In the genomic region with DNA sequence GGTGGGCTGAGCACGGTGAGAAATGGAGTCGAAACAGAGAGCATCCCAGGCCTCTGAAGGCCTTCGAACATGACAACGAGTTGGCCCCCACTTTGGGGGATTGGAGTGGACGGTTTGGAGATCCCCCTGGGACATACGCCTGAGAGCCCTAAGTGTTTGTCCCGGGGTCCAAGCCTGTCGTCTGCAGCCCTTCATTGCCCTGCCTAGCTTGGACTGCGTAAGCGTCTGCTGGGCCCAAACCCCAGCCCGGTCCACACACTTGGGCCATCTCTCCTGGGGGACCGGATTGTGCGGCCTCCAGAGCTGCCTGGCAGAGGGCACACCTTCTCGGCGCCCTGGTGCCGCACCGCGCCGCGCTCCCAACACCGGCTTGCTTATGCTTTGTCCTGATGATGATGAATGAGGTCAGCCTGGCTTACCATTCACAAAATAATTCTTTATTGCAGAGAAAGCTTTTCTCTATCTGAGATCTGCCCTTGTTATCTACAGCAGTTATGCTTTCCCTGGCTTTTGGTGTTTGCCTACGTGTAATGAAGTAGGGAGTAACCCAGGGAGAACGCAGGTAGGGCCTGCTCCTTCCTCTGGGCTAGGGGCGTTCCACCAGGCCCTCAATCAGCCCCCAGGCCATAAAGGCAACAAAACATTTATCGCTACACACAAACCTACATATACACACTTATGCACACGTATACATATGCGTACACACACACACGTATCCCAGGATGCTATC, we compare ENCODE assay signal across 10 cellular contexts.
DNase-seq lines count a peak whose midpoint lies in the region; ATAC-seq, FAIRE-seq and TF ChIP-seq lines count a peak whose summit lies in the region.
"Had no signal": no experiment of that assay in that cellular context is flagged by ENCODE, and none has a peak within 500 bp of the region (broad histone marks: within the 10 kb centered on the region; RNA-seq: fewer than 3 reads in every experiment).

No MANE protein-coding gene starts in this region.

- WGBS in K562 (ENCODE audit: insufficient coverage, low coverage, missing lambda C conversion rate) = 60% methylated on average over 21 of the region's 28 CpGs
- WGBS in thymus = 96% methylated on average over 28 of the region's 28 CpGs

- no peaks in the 10 kb centered on the region for H3K9me1 ChIP-seq in K562 (ENCODE audit: control insufficient read depth, insufficient read depth, low read length)

- TF ChIP-seq RAD21 in K562 (CRISPR knock-in tag; conservative IDR thresholded peaks at IDR 0.05 in 1 of 2, IDR thresholded peaks at IDR 0.05 in 1 of 2) = no peak

- ATAC-seq in K562 = no peak
- no peak for ATAC-seq in GM19463 (IDR thresholded peaks at IDR 0.05; ENCODE audit: unreplicated experiment)

- FAIRE-seq in K562 (lab: Jason Lieb, UNC) = no peak
- no peak for FAIRE-seq in kidney (lab: Jason Lieb, UNC)
- FAIRE-seq: A204.1 had no signal

- peaks cover 0 to 13% of the 10 kb centered on the region in 2 experiments; a peak in 3 of 5 replicates for H3K4me1 ChIP-seq in K562 (replicated peaks in 1 of 2; ENCODE audit: control insufficient read depth in 2 of 2, insufficient read depth in 2 of 2, low read length in 2 of 2)
- peaks cover 20 to 23% of the 10 kb centered on the region in 2 donors for H3K4me1 ChIP-seq in kidney (ENCODE audit: control insufficient read depth in 1 of 2, insufficient read depth in 1 of 2, low read depth in 1 of 2, low read length in 2 of 2)
- peaks cover 6% of the 10 kb centered on the region for H3K4me1 ChIP-seq in thymus (ENCODE audit: control insufficient read depth, insufficient read depth, low read length)

- POLR2A ChIA-PET in K562 (lab: Yijun Ruan, JAX) (interaction anchor here (0.6 kb wide), 1 partner anchor 43 kb away, joined by 3 read pairs; no protein-coding TSS in a partner anchor), GM10248 (lab: Yijun Ruan, JAX) (no interaction called here)

- H3K27me3 ChIP-seq in K562 (ENCODE audit: control insufficient read depth in 2 of 2, insufficient read depth in 2 of 2, low read length in 2 of 2) (peaks cover 0 to 10% of the 10 kb centered on the region in 2 experiments; a peak in 3 of 5 replicates), thymus (ENCODE audit: control insufficient read depth, insufficient read depth) (peaks cover 5% of the 10 kb centered on the region)

- no peak for TF ChIP-seq POLR2A in K562 (conservative IDR thresholded peaks at IDR 0.05)

- H3K79me2 ChIP-seq in K562 (ENCODE audit: control insufficient read depth, insufficient read depth, low read length) = no peaks in the 10 kb centered on the region

- H3K9me3 ChIP-seq in K562 (replicated peaks; ENCODE audit: control insufficient read depth, insufficient read depth, low read depth, low read length) (no peaks in the 10 kb centered on the region), kidney (ENCODE audit: control insufficient read depth in 1 of 2, low read length in 2 of 2) (no peaks in the 10 kb centered on the region), thymus (ENCODE audit: control insufficient read depth) (no peaks in the 10 kb centered on the region)

- H3K36me3 ChIP-seq in K562 (ENCODE audit: control insufficient read depth, insufficient read depth, low read length) = no peaks in the 10 kb centered on the region
- H3K36me3 ChIP-seq in kidney (ENCODE audit: control insufficient read depth in 1 of 2, insufficient read depth in 2 of 2, low read length in 2 of 2) = no peaks in the 10 kb centered on the region
- peaks cover 11% of the 10 kb centered on the region for H3K36me3 ChIP-seq in thymus (ENCODE audit: control insufficient read depth, insufficient read depth)

- H4K20me1 ChIP-seq in K562 (replicated peaks; ENCODE audit: control insufficient read depth, insufficient read depth, low read length) = no peaks in the 10 kb centered on the region

- H2AFZ ChIP-seq in K562 (ENCODE audit: low read depth, low read length) = peak overlapping the region; percentile 47; the same call in 1 of the 2 replicates

- no peak overlapping the region for H3K27ac ChIP-seq in K562 (ENCODE audit: extremely low read depth, low read depth, low read length)
- H3K27ac ChIP-seq in kidney (ENCODE audit: low read depth in 2 of 2, low read length in 2 of 2) = peak overlapping the region; percentile 80 to 82
- peak overlapping the region; percentile 31 for H3K27ac ChIP-seq in thymus (ENCODE audit: low read depth)

- no peak for TF ChIP-seq EP300 in K562 (IDR thresholded peaks at IDR 0.05; ENCODE audit: low read length)

- intact Hi-C loops in K562 (cut with micrococcal nuclease) (no loop called here), kidney (cut with DNase I) (no loop called here)

- DNase-seq in DMS153 (lab: John Stamatoyannopoulos, UW) (peak; percentile 25), DMS153 treated with DMSO at 0.1 percent for 48 hours (lab: John Stamatoyannopoulos, UW; ENCODE audit: unreplicated experiment) (no peak), K562 (ENCODE audit: extremely low read depth in 1 of 4, low spot score in 3 of 4) (no peak), kidney (peak; percentile 76), activated T-cell treated with anti-CD3 and anti-CD28 coated beads for 4 hours (no peak), GM10248 (ENCODE audit: extremely low spot score) (no peak)
- DNase-seq: mesendoderm had no signal

- CTCF ChIA-PET in K562 (lab: Yijun Ruan, JAX; ENCODE audit: low intra/inter-chr PET ratio) = no interaction called here
- CTCF ChIA-PET in GM10248 (lab: Yijun Ruan, JAX) = no interaction called here

- no peak overlapping the region for H3K4me3 ChIP-seq in K562
- H3K4me3 ChIP-seq in kidney (ENCODE audit: low read length in 2 of 2) = peak overlapping the region in 1 of 2 donors; percentile 14
- H3K4me3 ChIP-seq in thymus (ENCODE audit: low read length) = no peak overlapping the region

- no peak overlapping the region for H3K9ac ChIP-seq in K562 (ENCODE audit: insufficient read depth in 1 of 2, low read depth in 2 of 2, low read length in 2 of 2)
- peak overlapping the region; percentile 10 to 68 for H3K9ac ChIP-seq in kidney (ENCODE audit: low read length in 2 of 2)

- in situ Hi-C loops in K562 (cut with MboI) = no loop called here

- no peak overlapping the region for H3K4me2 ChIP-seq in K562 (ENCODE audit: insufficient read depth, low read length)

- no TSS peak for BruUV-seq in K562 (replicated peaks; lab: Mats Ljungman, UMichigan)

- no peak for TF ChIP-seq CTCF in K562 (IDR thresholded peaks at IDR 0.05 in 2 of 3, conservative IDR thresholded peaks at IDR 0.05 in 1 of 3; ENCODE audit: insufficient read depth in 2 of 3, low read depth in 1 of 3, low read length in 3 of 3)
- no peak for TF ChIP-seq CTCF in kidney (IDR thresholded peaks at IDR 0.05; ENCODE audit: borderline replicate concordance, extremely low read depth, insufficient read depth)
- TF ChIP-seq CTCF in GM10248 (IDR thresholded peaks at IDR 0.05; ENCODE audit: control extremely low read depth, extremely low read depth, low read depth, missing control alignments) = no peak

TF ChIP-seq in K562, 482 proteins besides CTCF, POLR2A, EP300 and RAD21 (continues in another document):
- TF ChIP-seq, protein P1, sequence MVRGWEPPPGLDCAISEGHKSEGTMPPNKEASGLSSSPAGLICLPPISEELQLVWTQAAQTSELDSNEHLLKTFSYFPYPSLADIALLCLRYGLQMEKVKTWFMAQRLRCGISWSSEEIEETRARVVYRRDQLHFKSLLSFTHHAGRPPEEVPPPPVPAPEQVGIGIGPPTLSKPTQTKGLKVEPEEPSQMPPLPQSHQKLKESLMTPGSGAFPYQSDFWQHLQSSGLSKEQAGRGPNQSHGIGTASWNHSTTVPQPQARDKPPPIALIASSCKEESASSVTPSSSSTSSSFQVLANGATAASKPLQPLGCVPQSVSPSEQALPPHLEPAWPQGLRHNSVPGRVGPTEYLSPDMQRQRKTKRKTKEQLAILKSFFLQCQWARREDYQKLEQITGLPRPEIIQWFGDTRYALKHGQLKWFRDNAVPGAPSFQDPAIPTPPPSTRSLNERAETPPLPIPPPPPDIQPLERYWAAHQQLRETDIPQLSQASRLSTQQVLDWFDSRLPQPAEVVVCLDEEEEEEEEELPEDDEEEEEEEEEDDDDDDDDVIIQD (CRISPR knock-in tag; IDR thresholded peaks at IDR 0.05) = no peak
- TF ChIP-seq HNRNPH1 (optimal IDR thresholded peaks at IDR 0.05; ENCODE audit: low read depth, low read length) (no peak), ZNF197 (CRISPR knock-in tag; IDR thresholded peaks at IDR 0.05; ENCODE audit: low read depth) (no peak), NCOA1 (IDR thresholded peaks at IDR 0.05; ENCODE audit: low read depth) (no peak), ELF4 (CRISPR knock-in tag; IDR thresholded peaks at IDR 0.05) (no peak), ZBTB1 (CRISPR knock-in tag; IDR thresholded peaks at IDR 0.05; ENCODE audit: borderline replicate concordance, low read depth) (no peak)
- TF ChIP-seq, protein P2, sequence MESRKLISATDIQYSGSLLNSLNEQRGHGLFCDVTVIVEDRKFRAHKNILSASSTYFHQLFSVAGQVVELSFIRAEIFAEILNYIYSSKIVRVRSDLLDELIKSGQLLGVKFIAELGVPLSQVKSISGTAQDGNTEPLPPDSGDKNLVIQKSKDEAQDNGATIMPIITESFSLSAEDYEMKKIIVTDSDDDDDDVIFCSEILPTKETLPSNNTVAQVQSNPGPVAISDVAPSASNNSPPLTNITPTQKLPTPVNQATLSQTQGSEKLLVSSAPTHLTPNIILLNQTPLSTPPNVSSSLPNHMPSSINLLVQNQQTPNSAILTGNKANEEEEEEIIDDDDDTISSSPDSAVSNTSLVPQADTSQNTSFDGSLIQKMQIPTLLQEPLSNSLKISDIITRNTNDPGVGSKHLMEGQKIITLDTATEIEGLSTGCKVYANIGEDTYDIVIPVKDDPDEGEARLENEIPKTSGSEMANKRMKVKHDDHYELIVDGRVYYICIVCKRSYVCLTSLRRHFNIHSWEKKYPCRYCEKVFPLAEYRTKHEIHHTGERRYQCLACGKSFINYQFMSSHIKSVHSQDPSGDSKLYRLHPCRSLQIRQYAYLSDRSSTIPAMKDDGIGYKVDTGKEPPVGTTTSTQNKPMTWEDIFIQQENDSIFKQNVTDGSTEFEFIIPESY (CRISPR knock-in tag; IDR thresholded peaks at IDR 0.05) = no peak
- TF ChIP-seq, protein P3, sequence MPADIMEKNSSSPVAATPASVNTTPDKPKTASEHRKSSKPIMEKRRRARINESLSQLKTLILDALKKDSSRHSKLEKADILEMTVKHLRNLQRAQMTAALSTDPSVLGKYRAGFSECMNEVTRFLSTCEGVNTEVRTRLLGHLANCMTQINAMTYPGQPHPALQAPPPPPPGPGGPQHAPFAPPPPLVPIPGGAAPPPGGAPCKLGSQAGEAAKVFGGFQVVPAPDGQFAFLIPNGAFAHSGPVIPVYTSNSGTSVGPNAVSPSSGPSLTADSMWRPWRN (IDR thresholded peaks at IDR 0.05; ENCODE audit: low read depth) = no peak

Comparison
In these comparisons a context has a peak if more than half of its experiments do, and no peak if none do; other contexts are left out.
1. DNase-seq: peak in DMS153 (single experiment) and kidney (single experiment); none in DMS153 treated with DMSO at 0.1 percent for 48 hours (single experiment), K562 (0 of 4), activated T-cell treated with anti-CD3 and anti-CD28 coated beads for 4 hours (single experiment) and GM10248 (single experiment).
2. H3K9ac ChIP-seq: peak in kidney (2 of 2); none in K562 (0 of 2).